7 cellular contexts compared by ENCODE assay signal in genomic region chr5:88436290-88436689, GRCh38.
"Had no signal": no experiment of that assay in that cellular context is flagged by ENCODE, and none has a peak within 500 bp of the region (broad histone marks: within the 10 kb centered on the region; RNA-seq: fewer than 3 reads in every experiment).

No MANE protein-coding gene starts in this region.

- FAIRE-seq: HTR-8/SVneo had no signal

- H3K4me3 ChIP-seq: GM23338 had no signal

- ATAC-seq: GM23338 had no signal

- H3K4me2 ChIP-seq: GM23338, KMS-11 had no signal

- H3K9ac ChIP-seq: KMS-11 had no signal

- H2AFZ ChIP-seq: GM23338 had no signal

- H3K27ac ChIP-seq: KMS-11 had no signal

- DNase-seq: H9, HCEC 1CT, Karpas-422, KBM-7 had no signal
